In the genomic region with DNA sequence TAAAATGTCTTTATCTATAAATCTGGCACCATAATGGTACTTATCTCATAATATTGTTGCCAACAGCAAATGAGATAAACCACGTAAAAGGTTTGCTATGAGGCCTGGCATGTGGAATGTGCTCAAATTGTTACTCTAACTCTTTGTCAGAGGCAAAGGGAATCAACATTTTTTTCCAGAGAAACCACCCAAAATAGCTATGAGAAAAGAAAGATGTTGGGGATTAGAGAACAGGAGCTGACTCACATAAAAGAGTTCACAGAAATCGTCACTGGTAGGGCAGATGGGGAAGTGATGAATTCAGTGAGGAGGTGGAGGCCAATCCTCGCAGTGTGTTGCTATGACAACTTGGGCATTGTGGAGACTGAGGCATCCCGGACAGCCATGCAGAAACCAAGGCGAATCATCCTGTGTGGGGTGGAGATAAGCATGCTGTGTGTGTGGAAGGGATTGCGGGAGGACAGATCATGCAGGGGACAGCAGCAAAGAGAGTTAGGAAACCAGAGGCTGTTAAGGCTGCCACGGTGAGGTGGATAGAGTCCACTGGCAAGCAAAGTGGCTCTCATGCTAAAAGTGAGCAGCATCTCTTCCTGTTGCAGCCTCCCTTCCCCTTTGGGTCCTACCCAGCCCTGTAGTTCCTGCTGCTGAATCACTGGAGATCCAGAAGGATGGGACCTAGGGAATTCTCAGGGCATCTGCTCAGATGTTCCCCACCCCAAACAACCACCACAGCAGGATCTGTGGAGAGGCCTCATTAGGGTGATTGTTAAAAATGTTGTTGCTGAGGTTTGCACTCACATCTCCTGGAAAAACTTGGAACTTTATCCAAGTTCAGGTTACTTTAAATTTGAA, we compare ENCODE assay signal across 8 cellular contexts.
A peak's percentile ranks its signal among the peaks of the same experiment; 100 is the strongest.
DNase-seq lines count a peak whose midpoint lies in the region; ATAC-seq and TF ChIP-seq lines count a peak whose summit lies in the region.

No MANE protein-coding gene starts in this region.

- DNase-seq in HS-5 (ENCODE audit: low read depth), result peak; percentile 89
- peak; percentile 46 to 60 for DNase-seq in activated CD4-positive, alpha-beta T cell treated with anti-CD3 and anti-CD28 coated beads for 24 hours (ENCODE audit: low read depth in 2 of 2)
- no peak for DNase-seq in chondrocyte (ENCODE audit: low spot score)
- DNase-seq in mucosa of descending colon, result no peak
- peak; percentile 17 to 27 for DNase-seq in stimulated activated CD8-positive, alpha-beta memory T cell treated with anti-CD3 and anti-CD28 coated beads, Interleukin-7, amount 100 ng/mL, for 1 hour (ENCODE audit: low read depth in 2 of 2)
- no peak for DNase-seq in midbrain (lab: John Stamatoyannopoulos, UW)
- DNase-seq in NCI-H1417 (lab: John Stamatoyannopoulos, UW), result no peak
- DNase-seq in NAMALWA (ENCODE audit: low spot score), result no peak

- intact Hi-C loops in mucosa of descending colon (cut with DNase I, micrococcal nuclease), result no loop called here

- H3K4me3 Mint-ChIP-seq in chondrocyte (ENCODE audit: unreplicated experiment), result no peak overlapping the region

- no peaks in the 10 kb centered on the region for H3K36me3 ChIP-seq in mucosa of descending colon (ENCODE audit: low read depth)

- no peaks in the 10 kb centered on the region for H3K9me3 ChIP-seq in mucosa of descending colon

- H3K4me1 Mint-ChIP-seq in chondrocyte (ENCODE audit: low read depth), result peaks cover 53% of the 10 kb centered on the region

- no peak overlapping the region for H3K4me3 ChIP-seq in mucosa of descending colon

- no peaks in the 10 kb centered on the region for H3K36me3 Mint-ChIP-seq in chondrocyte (ENCODE audit: low read depth)

- H3K9me3 Mint-ChIP-seq in chondrocyte (ENCODE audit: low read depth), result no peaks in the 10 kb centered on the region

- ATAC-seq in mucosa of descending colon, result peak; percentile 61

- peak overlapping the region; percentile 97 for H3K27ac Mint-ChIP-seq in chondrocyte (ENCODE audit: unreplicated experiment)

- no peaks in the 10 kb centered on the region for H3K4me1 ChIP-seq in mucosa of descending colon (ENCODE audit: low read depth)

- no peaks in the 10 kb centered on the region for H3K27me3 Mint-ChIP-seq in chondrocyte (ENCODE audit: low read depth)

- TF ChIP-seq CTCF in chondrocyte (IDR thresholded peaks at IDR 0.05), result no peak
- TF ChIP-seq CTCF in mucosa of descending colon (IDR thresholded peaks at IDR 0.05), result no peak

Comparison
In these comparisons a context has a peak if more than half of its experiments do, and no peak if none do; other contexts are left out.
1. DNase-seq: peak in HS-5 (single experiment), activated CD4-positive, alpha-beta T cell treated with anti-CD3 and anti-CD28 coated beads for 24 hours (2 of 2) and stimulated activated CD8-positive, alpha-beta memory T cell treated with anti-CD3 and anti-CD28 coated beads, Interleukin-7, amount 100 ng/mL, for 1 hour (2 of 2); none in chondrocyte (single experiment), mucosa of descending colon (0 of 3), midbrain (single experiment), NCI-H1417 (0 of 3) and NAMALWA (single experiment).